ENCODE assay signal across 5 cellular contexts in the genomic region with DNA sequence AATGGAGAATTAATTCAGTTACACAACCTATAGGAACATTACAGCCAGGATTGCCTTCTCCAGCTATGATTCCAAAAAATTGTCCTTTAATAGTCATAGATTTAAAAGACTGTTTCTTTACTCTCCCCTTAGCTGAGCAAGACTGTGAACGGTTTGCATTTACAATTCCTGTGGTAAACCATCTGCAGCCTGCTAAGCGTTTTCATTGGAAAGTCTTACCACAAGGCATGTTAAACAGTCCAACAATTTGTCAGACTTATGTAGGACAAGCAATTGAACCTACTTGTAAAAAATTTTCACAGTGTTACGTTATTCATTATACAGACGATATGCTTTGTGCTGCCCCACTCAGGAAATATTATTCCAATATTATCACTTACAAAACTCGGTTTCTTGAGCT.
A peak's percentile ranks its signal among the peaks of the same experiment; 100 is the strongest.
DNase-seq lines count a peak whose midpoint lies in the region; ATAC-seq and TF ChIP-seq lines count a peak whose summit lies in the region.
"Not testable (repeated sequence)": the region's sequence is repeated elsewhere in the genome, so short reads cannot be mapped to it uniquely, and the experiment has no call there.

No MANE protein-coding gene starts in this region.

- H3K4me3 ChIP-seq in RWPE2 (ENCODE audit: severe bottlenecking) = not testable (repeated sequence)

- TF ChIP-seq CTCF in HFFc6 (IDR thresholded peaks at IDR 0.05); RWPE2 (IDR thresholded peaks at IDR 0.05; ENCODE audit: poor library complexity, severe bottlenecking): not testable (repeated sequence)

- peak overlapping the region; percentile 61 for H3K27ac ChIP-seq in RWPE2 (ENCODE audit: poor library complexity, severe bottlenecking)

- H3K36me3 ChIP-seq in RWPE2 (ENCODE audit: low read depth) = not testable (repeated sequence)

- H3K36me3 Mint-ChIP-seq in HFFc6 (ENCODE audit: low read depth) = peaks cover 29% of the 10 kb centered on the region

- H3K27me3 ChIP-seq in RWPE2 (ENCODE audit: insufficient read depth, poor library complexity, severe bottlenecking) = not testable (repeated sequence)

- not testable (repeated sequence) for H3K27me3 Mint-ChIP-seq in HFFc6 (ENCODE audit: insufficient read depth)

- peaks cover 33% of the 10 kb centered on the region for H3K9me3 Mint-ChIP-seq in HFFc6

- H3K4me1 ChIP-seq in RWPE2 (ENCODE audit: insufficient read depth, poor library complexity, severe bottlenecking) = peaks cover 32% of the 10 kb centered on the region

- H3K4me3 Mint-ChIP-seq in HFFc6 = peak overlapping the region; percentile 36; the same call in 1 of the 2 replicates

- not testable (repeated sequence) for ATAC-seq in RWPE2 (ENCODE audit: low read depth)

- H3K9me3 ChIP-seq in RWPE2 (ENCODE audit: severe bottlenecking) = not testable (repeated sequence)

- peak overlapping the region; percentile 25; the same call in 1 of the 2 replicates for H3K27ac Mint-ChIP-seq in HFFc6

- DNase-seq in EL (peak; percentile 11), HFFc6 (peak; percentile 75), M059J (ENCODE audit: low read depth) (peak; percentile 89), kidney tubule cell (ENCODE audit: low spot score) (peak; percentile 24)
- not testable (repeated sequence) for DNase-seq in RWPE2 (ENCODE audit: low spot score)

- H3K4me1 Mint-ChIP-seq in HFFc6 (ENCODE audit: low read depth) = peaks cover 66% of the 10 kb centered on the region
